22 cellular contexts compared by ENCODE assay signal in the genomic region with DNA sequence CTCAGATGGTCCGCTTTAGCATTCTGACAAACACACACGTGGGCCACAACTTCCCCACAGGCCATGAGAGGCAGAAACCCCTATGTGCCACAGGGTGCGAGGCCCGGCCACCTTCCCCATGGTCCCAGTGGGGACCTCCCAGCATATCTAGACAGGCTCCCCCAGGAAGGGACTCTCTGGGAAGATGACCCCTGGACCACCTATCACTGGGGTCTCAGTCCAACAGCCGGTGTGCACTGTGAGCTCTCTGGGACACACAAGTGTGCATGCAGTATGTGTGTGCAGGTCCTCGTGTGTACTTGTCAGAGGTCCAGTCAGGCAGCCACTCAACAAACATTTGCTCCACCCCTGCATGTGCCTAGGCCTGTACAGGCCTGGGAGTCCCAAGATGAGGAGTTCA. TPM values are rescaled to one million over a fixed set of nuclear protein-coding genes. Genes with fewer than 3 reads are reported as not detected.
A peak's percentile ranks its signal among the peaks of the same experiment; 100 is the strongest.
DNase-seq lines count a peak whose midpoint lies in the region; ATAC-seq and TF ChIP-seq lines count a peak whose summit lies in the region.
"Had no signal": no experiment of that assay in that cellular context is flagged by ENCODE, and none has a peak within 500 bp of the region (broad histone marks: within the 10 kb centered on the region; RNA-seq: fewer than 3 reads in every experiment).

No MANE protein-coding gene starts in this region.

- no peak overlapping the region for H2AK5ac ChIP-seq in neuronal stem cell (ENCODE audit: low read depth, low read length)

- no peaks in the 10 kb centered on the region for H3K36me3 ChIP-seq in right atrium auricular region
- H3K36me3 ChIP-seq in neuronal stem cell (replicated peaks in 1 of 2; ENCODE audit: control insufficient read depth in 2 of 2, insufficient read depth in 2 of 2, low read length in 2 of 2), result no peaks in the 10 kb centered on the region
- no peaks in the 10 kb centered on the region for H3K36me3 ChIP-seq in aorta (ENCODE audit: control insufficient read depth in 1 of 2, insufficient read depth in 2 of 2, low read length in 1 of 2)

- TF ChIP-seq CTCF in right atrium auricular region (IDR thresholded peaks at IDR 0.05), result no peak
- TF ChIP-seq CTCF in chondrocyte (IDR thresholded peaks at IDR 0.05), result no peak

- intact Hi-C loops in Right ventricle myocardium superior (cut with DNase I) (no loop called here), aorta (cut with DNase I) (no loop called here)

- no peak overlapping the region for H2BK5ac ChIP-seq in neuronal stem cell (ENCODE audit: low read length)

- H3K14ac ChIP-seq in neuronal stem cell (ENCODE audit: low read length), result no peak overlapping the region

- no peak overlapping the region for H2AFZ ChIP-seq in neuronal stem cell (ENCODE audit: low read length)

- no peak overlapping the region for H3K23ac ChIP-seq in neuronal stem cell (ENCODE audit: low read depth, low read length, poor library complexity)

- H2BK120ac ChIP-seq in neuronal stem cell (ENCODE audit: low read depth, low read length), result no peak overlapping the region

- no peaks in the 10 kb centered on the region for H3K9me3 ChIP-seq in right atrium auricular region
- H3K9me3 ChIP-seq in neuronal stem cell (replicated peaks in 1 of 2; ENCODE audit: control insufficient read depth in 2 of 2, insufficient read depth in 1 of 2, low read depth in 1 of 2, low read length in 2 of 2), result no peaks in the 10 kb centered on the region
- H3K9me3 ChIP-seq in aorta (ENCODE audit: control insufficient read depth, low read length), result peaks cover 3% of the 10 kb centered on the region

- no peak overlapping the region for H3K4me2 ChIP-seq in neuronal stem cell (ENCODE audit: insufficient read depth, low read length, poor library complexity, severe bottlenecking)

- peak overlapping the region; percentile 14 for H2BK12ac ChIP-seq in neuronal stem cell (ENCODE audit: low read length)

- H3K36me3 Mint-ChIP-seq in chondrocyte (ENCODE audit: low read depth), result no peaks in the 10 kb centered on the region
- H3K36me3 Mint-ChIP-seq: CD8-positive, alpha-beta T cell had no signal

- ATAC-seq in Right ventricle myocardium superior (ENCODE audit: poor library complexity) (no peak), aorta (ENCODE audit: low FRiP score) (no peak)
- ATAC-seq: CD8-positive, alpha-beta T cell; GM12878 had no signal

- no peak overlapping the region for H3K4me3 Mint-ChIP-seq in chondrocyte (ENCODE audit: unreplicated experiment)
- H3K4me3 Mint-ChIP-seq: CD8-positive, alpha-beta T cell had no signal

- H3K4ac ChIP-seq in neuronal stem cell (ENCODE audit: low read length), result no peak overlapping the region

- no peaks in the 10 kb centered on the region for H3K4me1 ChIP-seq in right atrium auricular region
- peaks cover 0 to 19% of the 10 kb centered on the region in 2 donors for H3K4me1 ChIP-seq in neuronal stem cell (ENCODE audit: control insufficient read depth in 2 of 2, insufficient read depth in 1 of 2, low read depth in 1 of 2, low read length in 2 of 2)
- H3K4me1 ChIP-seq in aorta (ENCODE audit: control insufficient read depth in 1 of 2, insufficient read depth in 2 of 2, low read length in 2 of 2), result no peaks in the 10 kb centered on the region

- H4K8ac ChIP-seq in neuronal stem cell (ENCODE audit: low read depth, low read length), result no peak overlapping the region

- H4K91ac ChIP-seq in neuronal stem cell (ENCODE audit: low read depth, low read length, poor library complexity), result no peak overlapping the region

- H3K27ac ChIP-seq in right atrium auricular region, result no peak overlapping the region
- H3K27ac ChIP-seq in neuronal stem cell (replicated peaks; ENCODE audit: low read length), result no peak overlapping the region
- no peak overlapping the region for H3K27ac ChIP-seq in aorta (ENCODE audit: low read depth in 1 of 2, low read length in 2 of 2)

- H3K79me1 ChIP-seq in neuronal stem cell (ENCODE audit: low read depth, low read length), result no peaks in the 10 kb centered on the region

- H2BK15ac ChIP-seq in neuronal stem cell (ENCODE audit: low read length), result peak overlapping the region; percentile 74

- WGBS in neuronal stem cell (ENCODE audit: extremely low coverage in 2 of 2, insufficient read length in 2 of 2, insufficient replicate concordance in 1 of 2), 2 donors, result no CpG with 5 or more reads among the region's 6 CpGs
- WGBS in aorta, 2 donors, result 93 to 95% methylated on average over 6 of the region's 6 CpGs

- DNase-seq in Right ventricle myocardium superior (peak; percentile 19), right atrium auricular region (ENCODE audit: low spot score) (no peak), chondrocyte (ENCODE audit: low spot score) (peak; percentile 59), neuronal stem cell (ENCODE audit: low spot score) (no peak), aorta (peak; percentile 33 to 36), activated T-cell treated with anti-CD3 and anti-CD28 coated beads for 4 hours (no peak)
- no peak for DNase-seq in activated naive CD4-positive, alpha-beta T cell treated with anti-CD3 and anti-CD28 coated beads, Interleukin-2, amount 50 U/mL, for 16 hours
- DNase-seq: 8988T; C1 segment of cervical spinal cord; CD8-positive, alpha-beta T cell; DND-41; Karpas-422; MV-4-11; NCI-H1694; NCI-H2081 treated with DMSO at 0.1 percent for 48 hours; NCI-H2171 treated with DMSO at 0.1 percent for 48 hours; NCI-H446; NCI-H526 treated with DMSO at 0.1 percent for 48 hours; OCI-M1; SHP77 treated with DMSO at 0.1 percent for 48 hours had no signal

- H3K9ac ChIP-seq in neuronal stem cell (ENCODE audit: low read depth, low read length, poor library complexity), result no peak overlapping the region

- H3K27me3 Mint-ChIP-seq in chondrocyte (ENCODE audit: low read depth), result peaks cover 23% of the 10 kb centered on the region

- no peaks in the 10 kb centered on the region for H3K9me3 Mint-ChIP-seq in chondrocyte (ENCODE audit: low read depth)

- H3K4me3 ChIP-seq in right atrium auricular region, result no peak overlapping the region
- H3K4me3 ChIP-seq in neuronal stem cell (ENCODE audit: low read length in 2 of 2), result no peak overlapping the region
- no peak overlapping the region for H3K4me3 ChIP-seq in aorta (ENCODE audit: low read length in 2 of 2)
- H3K4me3 ChIP-seq: GM12878 had no signal

- no peaks in the 10 kb centered on the region for H3K27me3 ChIP-seq in right atrium auricular region
- H3K27me3 ChIP-seq in neuronal stem cell (ENCODE audit: control insufficient read depth in 3 of 3, insufficient read depth in 3 of 3, low read depth in 1 of 3, low read length in 3 of 3), result peaks cover 0 to 21% (median 0%) of the 10 kb centered on the region in 3 experiments
- H3K27me3 ChIP-seq in aorta (ENCODE audit: control insufficient read depth in 1 of 2, insufficient read depth in 2 of 2, low read length in 1 of 2), result no peaks in the 10 kb centered on the region

- H3K18ac ChIP-seq in neuronal stem cell (ENCODE audit: low read length), result no peak overlapping the region

- H3K27ac Mint-ChIP-seq in chondrocyte (ENCODE audit: unreplicated experiment), result no peak overlapping the region
- H3K27ac Mint-ChIP-seq: CD8-positive, alpha-beta T cell had no signal

- peaks cover 11% of the 10 kb centered on the region for H3K4me1 Mint-ChIP-seq in chondrocyte (ENCODE audit: low read depth)

RNA-seq across cellular contexts. Expression of a gene that starts 18.7 kb away (rescaled TPM):
- total RNA-seq in Right ventricle myocardium superior (1.1 TPM), right atrium auricular region (under 1 TPM; 0.37 to 0.67 TPM), chondrocyte (0.60 to 2.2 TPM (median 0.62 TPM) in 3 replicates), aorta (1 to 10 TPM; 1.1 to 3.8 TPM)
- 0.70 TPM for polyA plus RNA-seq in neuronal stem cell (2013, experiment 1 of 2)
- 0.89 TPM for polyA plus RNA-seq in neuronal stem cell (2013, experiment 2 of 2)
- not detected for polyA plus RNA-seq in aorta
- total RNA-seq: CD8-positive, alpha-beta T cell; M059J had no signal

Comparison
In these comparisons a context has a peak if more than half of its experiments do, and no peak if none do; other contexts are left out.
1. DNase-seq: peak in Right ventricle myocardium superior (single experiment), chondrocyte (single experiment) and aorta (2 of 2); none in right atrium auricular region (single experiment), neuronal stem cell (single experiment), activated naive CD4-positive, alpha-beta T cell treated with anti-CD3 and anti-CD28 coated beads, Interleukin-2, amount 50 U/mL, for 16 hours (single experiment) and activated T-cell treated with anti-CD3 and anti-CD28 coated beads for 4 hours (single experiment).